ENCODE assay signal across 10 cellular contexts in the genomic region with DNA sequence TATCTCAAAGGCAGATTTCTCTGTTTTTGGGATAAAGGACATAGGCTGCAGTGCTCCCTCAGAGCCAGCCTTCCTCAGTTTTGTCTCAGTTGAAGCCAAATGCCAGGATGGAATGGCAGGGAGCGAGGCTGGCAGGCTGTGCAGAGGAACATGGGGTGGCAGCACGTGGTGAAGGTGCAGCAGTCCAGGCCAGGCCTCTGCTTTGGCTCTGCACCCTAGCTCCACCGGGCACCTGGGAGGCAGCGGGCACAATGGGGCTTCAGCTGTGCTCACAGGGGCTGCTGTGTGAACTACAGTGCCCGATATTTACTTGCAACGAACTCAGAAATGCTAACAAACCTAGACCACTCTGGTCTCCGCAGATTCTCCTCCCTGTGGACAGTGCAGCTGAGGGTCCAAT.
"Had no signal": no experiment of that assay in that cellular context is flagged by ENCODE, and none has a peak within 500 bp of the region (broad histone marks: within the 10 kb centered on the region; RNA-seq: fewer than 3 reads in every experiment).

No MANE protein-coding gene starts in this region.

- H3K27ac Mint-ChIP-seq: HFFc6 had no signal

- FAIRE-seq: K562 had no signal

- H3K4me3 ChIP-seq: GM23248, HAP-1, K562 had no signal

- H3K36me3 ChIP-seq: HAP-1 had no signal

- ATAC-seq: HCT116, K562 had no signal

- H2AFZ ChIP-seq: GM23248 had no signal

- H3K4me1 ChIP-seq: HAP-1 had no signal

- DNase-seq: GM23248, GOT3, H7, HFFc6, IMR-90, KG1 had no signal

- H3K9ac ChIP-seq: GM23248 had no signal

- H3K27ac ChIP-seq: GM23248, HL-60 had no signal

- H3K4me3 Mint-ChIP-seq: HFFc6 had no signal

- H3K9me3 ChIP-seq: HAP-1 had no signal
